23 cellular contexts compared by ENCODE assay signal in the genomic region with DNA sequence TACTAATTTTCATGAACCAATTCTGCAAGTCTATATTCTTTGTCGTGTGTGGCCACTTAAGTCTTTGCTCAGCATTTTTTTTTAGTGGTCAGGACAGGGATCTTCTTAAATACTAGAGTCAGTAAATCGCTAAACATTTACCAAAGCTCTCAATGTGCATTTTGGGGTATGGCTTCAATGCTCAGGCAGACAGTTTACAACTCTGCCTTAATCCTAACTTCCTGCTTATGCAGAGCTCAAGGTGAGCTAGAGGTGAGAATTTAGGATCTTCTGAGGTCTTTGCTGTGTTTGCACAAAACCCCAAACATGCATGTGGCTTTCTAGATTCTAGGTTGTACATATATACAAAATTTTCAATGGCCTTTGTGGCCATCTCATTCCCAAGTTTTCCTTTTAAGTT.
"Had no signal": no experiment of that assay in that cellular context is flagged by ENCODE, and none has a peak within 500 bp of the region (broad histone marks: within the 10 kb centered on the region; RNA-seq: fewer than 3 reads in every experiment).

No MANE protein-coding gene starts in this region.

- H3K4me3 ChIP-seq: SJSA1, SK-N-MC had no signal

- DNase-seq: KG1; NCI-H1092 treated with DMSO at 0.1 percent for 48 hours; NCI-H1436; NCI-H187; NCI-H2029; NCI-H2081 treated with DMSO at 0.1 percent for 48 hours; NCI-H2171; NCI-H226; NCI-H446; NCI-H510A; NCI-H524 treated with DMSO at 0.1 percent for 48 hours; NCI-H69; NCI-H774; NK-92 treated with Interleukin-12 subunit alpha and Interleukin-12 subunit beta, amount 100 ng/mL, for 24 hours; OCI-M1; Right ventricle myocardium superior; RPMI8226; SIG-M5 had no signal

- H3K9me3 ChIP-seq: SJSA1 had no signal

- H3K27me3 ChIP-seq: SJSA1 had no signal

- FAIRE-seq: HTR-8/SVneo, RCC 7860 had no signal

- H3K27ac ChIP-seq: HL-60, SJSA1, SK-N-MC had no signal

- H3K4me1 ChIP-seq: SJSA1 had no signal

- H3K36me3 ChIP-seq: SJSA1 had no signal
